ENCODE assay signal across 8 cellular contexts in the genomic region with DNA sequence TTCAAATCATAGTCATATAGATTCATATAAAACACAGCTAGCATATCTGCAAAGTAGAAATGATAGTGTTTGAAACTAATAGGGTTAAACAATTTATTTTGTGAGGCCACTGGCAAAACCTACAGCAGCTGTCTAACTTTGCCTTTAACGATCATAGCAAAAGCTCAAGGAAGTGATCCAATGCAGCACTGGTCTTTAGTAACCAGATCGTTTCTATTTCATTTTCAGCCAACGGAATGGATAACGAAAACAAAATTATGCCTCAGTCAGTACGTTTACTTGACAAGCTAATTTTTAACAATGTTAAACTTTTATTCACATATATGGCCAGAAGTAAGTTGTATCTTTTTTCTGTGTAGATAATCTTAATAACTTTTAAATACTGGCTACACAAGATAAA. TPM values are rescaled to one million over a fixed set of nuclear protein-coding genes. Genes with fewer than 3 reads are reported as not detected.
DNase-seq lines count a peak whose midpoint lies in the region; ATAC-seq and TF ChIP-seq lines count a peak whose summit lies in the region.

No MANE protein-coding gene starts in this region.

- H3K9me3 ChIP-seq in SJSA1 (replicated peaks) (no peaks in the 10 kb centered on the region), lower lobe of right lung (no peaks in the 10 kb centered on the region)

- H3K27ac ChIP-seq in SJSA1, result peak overlapping the region; percentile 58
- H3K27ac ChIP-seq in lower lobe of right lung, result peak overlapping the region; percentile 1

- TF ChIP-seq CTCF in lower lobe of right lung (IDR thresholded peaks at IDR 0.05) (no peak), glutamatergic neuron (IDR thresholded peaks at IDR 0.05; ENCODE audit: partially characterized antibody, unreplicated experiment) (no peak)

- no peaks in the 10 kb centered on the region for H3K27me3 ChIP-seq in SJSA1 (replicated peaks)
- no peaks in the 10 kb centered on the region for H3K27me3 ChIP-seq in lower lobe of right lung (ENCODE audit: low read depth)

- H3K4me3 ChIP-seq in SJSA1, result peak overlapping the region; percentile 18
- H3K4me3 ChIP-seq in lower lobe of right lung, result peak overlapping the region; percentile 9

- H3K4me1 Mint-ChIP-seq in glutamatergic neuron (ENCODE audit: low read depth, unreplicated experiment), result peaks cover 2% of the 10 kb centered on the region

- no peaks in the 10 kb centered on the region for H3K9me3 Mint-ChIP-seq in glutamatergic neuron (ENCODE audit: unreplicated experiment)

- H3K27ac Mint-ChIP-seq in glutamatergic neuron (ENCODE audit: unreplicated experiment), result no peak overlapping the region

- H3K36me3 ChIP-seq in SJSA1 (no peaks in the 10 kb centered on the region), lower lobe of right lung (no peaks in the 10 kb centered on the region)

- ATAC-seq in GM18508 (IDR thresholded peaks at IDR 0.05; ENCODE audit: insufficient read depth, unreplicated experiment), result peak; percentile 80
- ATAC-seq in lower lobe of right lung, result peak in 1 of 2 donors; percentile 42

- intact Hi-C loops in lower lobe of right lung (cut with DNase I) (no loop called here), head of caudate nucleus (cut with DNase I) (no loop called here)

- peaks cover 55% of the 10 kb centered on the region for H3K4me1 ChIP-seq in SJSA1 (replicated peaks)
- H3K4me1 ChIP-seq in lower lobe of right lung, result peaks cover 42% of the 10 kb centered on the region

- peak; percentile 73 for DNase-seq in HCEC 1CT
- peak in 1 of 2 experiments; percentile 43 for DNase-seq in SJSA1 (ENCODE audit: low read depth in 1 of 2, low spot score in 2 of 2)
- DNase-seq in lower lobe of right lung, result no peak
- no peak for DNase-seq in NOMO-1 treated with DMSO at 0.1 percent for 48 hours (lab: John Stamatoyannopoulos, UW; ENCODE audit: unreplicated experiment)
- no peak for DNase-seq in glutamatergic neuron
- no peak for DNase-seq in head of caudate nucleus
- no peak for DNase-seq in activated CD4-positive, CD25-positive, alpha-beta regulatory T cell (lab: John Stamatoyannopoulos, UW)

- H3K36me3 Mint-ChIP-seq in glutamatergic neuron (ENCODE audit: unreplicated experiment), result no peaks in the 10 kb centered on the region

- H3K4me3 Mint-ChIP-seq in glutamatergic neuron (ENCODE audit: unreplicated experiment), result no peak overlapping the region

- no peaks in the 10 kb centered on the region for H3K27me3 Mint-ChIP-seq in glutamatergic neuron (ENCODE audit: unreplicated experiment)

RNA-seq across cellular contexts. Expression of a gene that starts 17.7 kb away (rescaled TPM):
- total RNA-seq in SJSA1 (2014; rRNA removed; shearing (Covaris generic)), result 9.4 and 13.9 TPM in 2 replicates
- total RNA-seq in lower lobe of right lung, result 18.0 TPM
- total RNA-seq in glutamatergic neuron (ENCODE audit: unreplicated experiment), result 11.7 TPM
